ENCODE assay signal across 18 cellular contexts in the genomic region with DNA sequence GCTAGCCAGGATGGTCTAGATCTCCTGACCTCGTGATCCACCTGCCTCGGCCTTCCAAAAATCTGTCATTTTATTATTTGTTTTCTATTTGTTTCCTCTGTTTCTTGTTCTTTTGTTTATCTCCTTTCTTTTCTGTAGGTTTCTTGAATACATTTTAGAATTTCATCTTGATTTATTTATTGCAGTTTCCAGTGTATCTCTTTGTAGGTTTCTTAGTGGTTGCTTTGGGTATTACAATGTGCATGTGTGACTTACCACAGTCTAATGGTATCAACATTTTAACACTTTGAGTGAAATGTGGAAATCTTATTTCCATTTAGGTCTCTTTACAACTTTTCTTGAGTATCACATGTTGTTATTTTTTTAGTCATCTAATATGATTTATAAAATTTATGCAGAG. TPM values are rescaled to one million over a fixed set of nuclear protein-coding genes. Genes with fewer than 3 reads are reported as not detected.
A peak's percentile ranks its signal among the peaks of the same experiment; 100 is the strongest.
DNase-seq lines count a peak whose midpoint lies in the region; ATAC-seq, FAIRE-seq and TF ChIP-seq lines count a peak whose summit lies in the region.
"Had no signal": no experiment of that assay in that cellular context is flagged by ENCODE, and none has a peak within 500 bp of the region (broad histone marks: within the 10 kb centered on the region; RNA-seq: fewer than 3 reads in every experiment).

No MANE protein-coding gene starts in this region.

- no peaks in the 10 kb centered on the region for H3K36me3 Mint-ChIP-seq in neural crest cell (ENCODE audit: low read depth)

- H3K4me1 ChIP-seq in DOHH2 (ENCODE audit: control insufficient read depth, low read length), result no peaks in the 10 kb centered on the region
- H3K4me1 ChIP-seq: right atrium auricular region, transverse colon had no signal

- H3K36me3 ChIP-seq in DOHH2 (ENCODE audit: control insufficient read depth, low read length) (no peaks in the 10 kb centered on the region), bronchial epithelial cell (ENCODE audit: control insufficient read depth, insufficient read depth, low read length) (no peaks in the 10 kb centered on the region)
- H3K36me3 ChIP-seq: right atrium auricular region, transverse colon had no signal

- no peak overlapping the region for H3K4me3 Mint-ChIP-seq in neural crest cell
- H3K4me3 Mint-ChIP-seq: activated T-helper 17 cell treated with anti-CD3 and anti-CD28 coated beads, Interleukin-2, amount 50 U/mL, for 72 hours; dendritic cell treated with granulocyte-macrophage colony-stimulating factor and Interleukin-4, amounts not matched to agents 40 ng/mL and 50 ng/mL, for 4 days; nephron had no signal

- H3K27ac Mint-ChIP-seq in neural crest cell (ENCODE audit: unreplicated experiment), result no peak overlapping the region
- H3K27ac Mint-ChIP-seq: activated T-helper 17 cell treated with anti-CD3 and anti-CD28 coated beads, Interleukin-2, amount 50 U/mL, for 72 hours; dendritic cell treated with granulocyte-macrophage colony-stimulating factor and Interleukin-4, amounts not matched to agents 40 ng/mL and 50 ng/mL, for 4 days; nephron had no signal

- H3K4me2 ChIP-seq in DOHH2 (ENCODE audit: low read length), result no peak overlapping the region

- no peaks in the 10 kb centered on the region for H4K20me1 ChIP-seq in DOHH2 (ENCODE audit: control insufficient read depth, insufficient read depth, low read depth, low read length)

- H3K9me3 Mint-ChIP-seq in neural crest cell, result peaks cover 4% of the 10 kb centered on the region
- H3K9me3 Mint-ChIP-seq: activated T-helper 17 cell treated with anti-CD3 and anti-CD28 coated beads, Interleukin-2, amount 50 U/mL, for 72 hours had no signal

- no peaks in the 10 kb centered on the region for H3K79me2 ChIP-seq in DOHH2 (ENCODE audit: control insufficient read depth, low read length)

- H3K27me3 Mint-ChIP-seq in neural crest cell (ENCODE audit: low read depth), result no peaks in the 10 kb centered on the region
- H3K27me3 Mint-ChIP-seq: dendritic cell treated with granulocyte-macrophage colony-stimulating factor and Interleukin-4, amounts not matched to agents 40 ng/mL and 50 ng/mL, for 4 days had no signal

- no peaks in the 10 kb centered on the region for H3K27me3 ChIP-seq in DOHH2 (ENCODE audit: control insufficient read depth, low read length)
- no peaks in the 10 kb centered on the region for H3K27me3 ChIP-seq in bronchial epithelial cell (ENCODE audit: control insufficient read depth, insufficient read depth, low read length)
- H3K27me3 ChIP-seq: right atrium auricular region, transverse colon had no signal

- H3K4me3 ChIP-seq in DOHH2 (ENCODE audit: low read length), result no peak overlapping the region
- no peak overlapping the region for H3K4me3 ChIP-seq in bronchial epithelial cell (ENCODE audit: low read depth, low read length)
- H3K4me3 ChIP-seq: right atrium auricular region, transverse colon had no signal

- DNase-seq in HT-29 (ENCODE audit: low spot score), result peak; percentile 9
- DNase-seq in bronchial epithelial cell (ENCODE audit: low read depth), result peak; percentile 7
- DNase-seq in neural crest cell (ENCODE audit: low read depth, low spot score), result no peak
- DNase-seq in NCI-H2107 treated with DMSO at 0.1 percent for 48 hours (lab: John Stamatoyannopoulos, UW; ENCODE audit: unreplicated experiment), result no peak
- no peak for DNase-seq in NCI-H146 treated with DMSO at 0.1 percent for 48 hours (lab: John Stamatoyannopoulos, UW; ENCODE audit: unreplicated experiment)
- DNase-seq: activated CD4-positive, alpha-beta T cell treated with anti-CD3 and anti-CD28 coated beads, Interleukin-2, amount 50 U/mL, for 48 hours; anterior cingulate cortex; NCI-H1105; stimulated activated CD4-positive, alpha-beta T cell treated with anti-CD3 and anti-CD28 coated beads, Interleukin-4, amount 100 ng/mL, for 24 hours; transverse colon had no signal

- TF ChIP-seq CTCF in DOHH2 (IDR thresholded peaks at IDR 0.05; ENCODE audit: low read depth, low read length, poor library complexity, severe bottlenecking) (peak; percentile 43), bronchial epithelial cell (IDR thresholded peaks at IDR 0.05; ENCODE audit: insufficient read depth, low read length, severe bottlenecking) (peak; percentile 3), neural crest cell (conservative IDR thresholded peaks at IDR 0.05) (peak; percentile 58)

- no peaks in the 10 kb centered on the region for H3K9me2 ChIP-seq in DOHH2 (replicated peaks; ENCODE audit: control insufficient read depth, low read length)

- no peak for FAIRE-seq in bronchial epithelial cell (lab: Jason Lieb, UNC)
- FAIRE-seq: TTC549 had no signal

- no peaks in the 10 kb centered on the region for H3F3A ChIP-seq in DOHH2 (ENCODE audit: control insufficient read depth, insufficient read depth)

- H3K4me1 Mint-ChIP-seq in neural crest cell, result no peaks in the 10 kb centered on the region
- H3K4me1 Mint-ChIP-seq: activated T-helper 17 cell treated with anti-CD3 and anti-CD28 coated beads, Interleukin-2, amount 50 U/mL, for 72 hours; nephron had no signal

- H3K9me3 ChIP-seq in DOHH2 (ENCODE audit: control insufficient read depth, insufficient read depth, low read length), result no peaks in the 10 kb centered on the region
- H3K9me3 ChIP-seq: transverse colon had no signal

- H3K27ac ChIP-seq in DOHH2 (ENCODE audit: low read depth, low read length), result no peak overlapping the region
- H3K27ac ChIP-seq: right atrium auricular region, transverse colon had no signal

- ATAC-seq in GM19351 (IDR thresholded peaks at IDR 0.05; ENCODE audit: unreplicated experiment), result no peak
- ATAC-seq: activated T-helper 17 cell treated with anti-CD3 and anti-CD28 coated beads, Interleukin-2, amount 50 U/mL, for 72 hours had no signal

RNA-seq across cellular contexts. Expression of gene MUCL1, which starts 29.9 kb away (rescaled TPM):
- total RNA-seq in HT-29 (2014; rRNA removed; shearing (Covaris generic)), result not detected in 2 replicates
- total RNA-seq in bronchial epithelial cell, result not detected in 2 replicates
- not detected in 2 replicates for total RNA-seq in neural crest cell
- total RNA-seq: activated T-helper 17 cell treated with anti-CD3 and anti-CD28 coated beads, Interleukin-2, amount 50 U/mL, for 72 hours; fibroblast of lung; right atrium auricular region; transverse colon had no signal

Comparison
In these comparisons a context has a peak if more than half of its experiments do, and no peak if none do; other contexts are left out.
1. CTCF ChIP-seq: peak in every context shown above with its lines; median percentile 58 in neural crest cell; 43 in DOHH2; 3 in bronchial epithelial cell.
2. DNase-seq: peak in HT-29 (single experiment) and bronchial epithelial cell (single experiment); none in neural crest cell (single experiment), NCI-H2107 treated with DMSO at 0.1 percent for 48 hours (single experiment) and NCI-H146 treated with DMSO at 0.1 percent for 48 hours (single experiment).